Comparison of ENCODE assay signal across 23 cellular contexts in genomic region chr4:528835-529234, GRCh38. TPM values are rescaled to one million over a fixed set of nuclear protein-coding genes. Genes with fewer than 3 reads are reported as not detected.
"Had no signal": no experiment of that assay in that cellular context is flagged by ENCODE, and none has a peak within 500 bp of the region (broad histone marks: within the 10 kb centered on the region; RNA-seq: fewer than 3 reads in every experiment).

No MANE protein-coding gene starts in this region.

- H3K9me3 ChIP-seq: adrenal gland, ascending aorta, colonic mucosa, heart right ventricle, pancreas, tibial nerve had no signal

- DNase-seq: activated CD4-positive, alpha-beta T cell treated with anti-CD3 and anti-CD28 coated beads, Interleukin-2, amount 50 U/mL, for 1 hour; activated CD8-positive, alpha-beta T cell treated with anti-CD3 and anti-CD28 coated beads, Interleukin-2, amount 10 ng/mL, durations not matched to agents 7 days and 5 days; adrenal gland; brain microvascular endothelial cell; central memory CD4-positive, alpha-beta T cell; colonic mucosa; heart right ventricle; kidney; left lung; naive thymus-derived CD8-positive, alpha-beta T cell; pancreas; right cardiac atrium; stimulated activated CD4-positive, alpha-beta T cell treated with anti-CD3 and anti-CD28 coated beads, Interleukin-2, amount 100 ng/mL, for 24 hours; stimulated activated naive CD8-positive, alpha-beta T cell treated with anti-CD3 and anti-CD28 coated beads, Interleukin-15, amount 100 ng/mL, for 72 hours had no signal

- H3K27me3 ChIP-seq: adrenal gland, ascending aorta, brain microvascular endothelial cell, colonic mucosa, heart right ventricle, left lung, pancreas, tibial nerve had no signal

- H3K27ac ChIP-seq: adrenal gland, ascending aorta, brain microvascular endothelial cell, colonic mucosa, heart right ventricle, left lung, pancreas, skin epidermis, tibial nerve had no signal

- H3K4me1 ChIP-seq: adrenal gland, ascending aorta, colonic mucosa, heart right ventricle, left lung, pancreas, tibial nerve had no signal

- H3K4me3 ChIP-seq: adrenal gland, ascending aorta, colonic mucosa, heart right ventricle, left lung, lung, pancreas, skin epidermis, tibial nerve had no signal

RNA-seq across cellular contexts. Expression of gene TMEM271, which starts 47.3 kb away (rescaled TPM):
- total RNA-seq: activated CD8-positive, alpha-beta T cell treated with anti-CD3 and anti-CD28 coated beads, Interleukin-2, amount 10 ng/mL, durations not matched to agents 7 days and 5 days; activated T-helper 17 cell treated with anti-CD3 and anti-CD28 coated beads, Interleukin-2, amount 50 U/mL, for 72 hours; ascending aorta; colonic mucosa; epithelial cell of proximal tubule; fibroblast of villous mesenchyme; heart right ventricle; kidney; left lung; lung; naive thymus-derived CD8-positive, alpha-beta T cell; pulmonary artery endothelial cell; right cardiac atrium; T-helper 1 cell treated with Interleukin-12 subunit alpha and Interleukin-12 subunit beta and Interleukin-4 antibody, amounts not matched to agents 30 ng/mL and 1 ng/mL, for 36 hours; tibial nerve had no signal
- polyA plus RNA-seq: heart right ventricle; lung; naive thymus-derived CD8-positive, alpha-beta T cell; right cardiac atrium had no signal
